Comparison of ENCODE assay signal across 8 cellular contexts in the genomic region with DNA sequence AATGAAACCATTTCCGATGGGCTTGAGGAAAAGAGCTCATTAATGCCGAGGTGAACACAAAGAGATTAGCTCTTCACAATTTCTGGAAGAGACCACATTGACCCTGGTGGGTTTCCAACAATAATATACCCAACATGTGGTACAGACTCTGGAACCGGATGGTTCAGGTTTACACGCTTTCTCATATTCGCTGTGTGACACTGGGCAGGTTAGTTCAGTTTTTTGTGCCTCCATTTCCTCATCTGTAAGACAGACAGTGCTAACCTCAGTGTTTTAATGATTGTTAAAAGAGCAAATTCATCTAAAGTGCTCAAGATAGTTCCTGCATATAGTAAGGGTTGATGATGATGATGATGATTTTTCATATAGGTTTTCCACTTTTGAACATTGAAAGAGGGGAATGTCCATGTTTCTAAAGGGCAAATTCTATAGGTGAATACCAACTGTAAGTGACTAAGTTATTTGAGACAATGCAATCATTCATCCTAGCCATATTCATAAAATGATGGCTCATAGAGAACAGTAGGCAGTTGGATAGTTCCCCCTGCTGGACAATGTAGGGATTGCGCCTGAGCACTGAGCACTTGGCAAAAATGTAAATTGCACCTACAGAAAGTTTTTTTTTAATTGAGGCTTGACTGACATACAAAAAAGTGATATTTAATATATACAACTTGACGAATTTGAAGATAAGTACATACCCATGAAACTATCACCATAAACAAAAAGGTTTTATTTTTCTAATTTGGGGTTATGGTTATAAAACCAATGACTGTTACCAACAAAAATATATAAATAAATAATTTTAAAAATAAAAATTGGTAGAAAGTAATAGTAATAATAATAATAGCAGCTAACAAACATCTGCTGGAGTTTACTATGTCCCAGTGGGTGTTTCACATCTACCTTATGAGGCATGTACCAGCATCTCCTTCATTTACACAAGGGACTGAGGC. TPM values are rescaled to one million over a fixed set of nuclear protein-coding genes. Genes with fewer than 3 reads are reported as not detected.
A peak's percentile ranks its signal among the peaks of the same experiment; 100 is the strongest.
DNase-seq lines count a peak whose midpoint lies in the region; ATAC-seq and TF ChIP-seq lines count a peak whose summit lies in the region.

No MANE protein-coding gene starts in this region.

- H3K9me3 ChIP-seq in MM.1S (replicated peaks; ENCODE audit: insufficient read depth, low read length) = no peaks in the 10 kb centered on the region
- H3K9me3 ChIP-seq in SK-N-MC (ENCODE audit: low read depth, low read length) = no peaks in the 10 kb centered on the region
- no peaks in the 10 kb centered on the region for H3K9me3 ChIP-seq in gastroesophageal sphincter
- H3K9me3 ChIP-seq in prostate gland = no peaks in the 10 kb centered on the region

- no peaks in the 10 kb centered on the region for H3K9me2 ChIP-seq in MM.1S (replicated peaks; ENCODE audit: insufficient read depth, low read length)

- intact Hi-C loops in prostate gland (cut with DNase I) = loop anchor here (1.0 to 10.0 kb wide), 3 partner anchors 108 to 402 kb away; partner anchors contain the start of gene TNFAIP3

- TF ChIP-seq POLR2A in gastroesophageal sphincter (IDR thresholded peaks at IDR 0.05) = no peak
- no peak for TF ChIP-seq POLR2A in prostate gland (IDR thresholded peaks at IDR 0.05)

- no peaks in the 10 kb centered on the region for H4K20me1 ChIP-seq in MM.1S (ENCODE audit: insufficient read depth, low read length)

- peak; percentile 20 for DNase-seq in AG09309 (ENCODE audit: low read depth)
- DNase-seq in MM.1S = peak; percentile 73
- DNase-seq in SK-N-MC (ENCODE audit: low read depth, low spot score) = peak; percentile 58
- peak; percentile 84 for DNase-seq in activated naive CD4-positive, alpha-beta T cell treated with Interleukin-2 at 50 U/mL for 16 hours
- peak; percentile 73 for DNase-seq in prostate gland (ENCODE audit: low spot score)

- no peak overlapping the region for H3K9ac ChIP-seq in MM.1S (ENCODE audit: low read length)
- H3K9ac ChIP-seq in SK-N-MC (ENCODE audit: insufficient read length) = no peak overlapping the region

- no peak overlapping the region for H2AFZ ChIP-seq in MM.1S (ENCODE audit: low read length)

- H3K4me3 ChIP-seq in AG09309 (ENCODE audit: control insufficient read depth, low read depth, low read length) (no peak overlapping the region), MM.1S (ENCODE audit: low read length) (no peak overlapping the region), SK-N-MC (no peak overlapping the region), gastroesophageal sphincter (no peak overlapping the region), prostate gland (no peak overlapping the region)

- H3K4me2 ChIP-seq in MM.1S (ENCODE audit: low read depth, low read length) = peak overlapping the region; percentile 97; the same call in 1 of the 2 replicates

- H3K4me1 ChIP-seq in MM.1S (ENCODE audit: low read length) = peaks cover 28% of the 10 kb centered on the region
- H3K4me1 ChIP-seq in gastroesophageal sphincter = peaks cover 0 to 36% (median 7%) of the 10 kb centered on the region in 3 donors
- H3K4me1 ChIP-seq in prostate gland (replicated peaks) = no peaks in the 10 kb centered on the region

- TF ChIP-seq CTCF in AG09309 (IDR thresholded peaks at IDR 0.05; ENCODE audit: control insufficient read depth, insufficient read depth, low read depth, low read length, missing control alignments) (peak; percentile 93), MM.1S (IDR thresholded peaks at IDR 0.05; ENCODE audit: low read length) (peak; percentile 96), gastroesophageal sphincter (IDR thresholded peaks at IDR 0.05) (peak; percentile 94 to 98 (median 96)), prostate gland (IDR thresholded peaks at IDR 0.05) (peak; percentile 95 to 98 (median 97))

- no peaks in the 10 kb centered on the region for H3K27me3 ChIP-seq in MM.1S (replicated peaks; ENCODE audit: insufficient read depth, low read length)
- H3K27me3 ChIP-seq in gastroesophageal sphincter = peaks cover under 1% of the 10 kb centered on the region
- H3K27me3 ChIP-seq in prostate gland (replicated peaks; ENCODE audit: insufficient read depth) = no peaks in the 10 kb centered on the region

- H3K27ac ChIP-seq in MM.1S (ENCODE audit: low read length) = peak overlapping the region; percentile 25; the same call in 1 of the 2 replicates
- no peak overlapping the region for H3K27ac ChIP-seq in SK-N-MC
- peak overlapping the region in 2 of 4 donors; percentile 66 to 89 for H3K27ac ChIP-seq in gastroesophageal sphincter
- peak overlapping the region; percentile 34 to 99 for H3K27ac ChIP-seq in prostate gland

- no peak for TF ChIP-seq EP300 in gastroesophageal sphincter (IDR thresholded peaks at IDR 0.05)

- peaks cover 26% of the 10 kb centered on the region for H3F3A ChIP-seq in MM.1S (ENCODE audit: insufficient read depth, low read length)

- WGBS in gastroesophageal sphincter (ENCODE audit: low coverage in 1 of 2), 2 donors = 28 to 29% methylated on average over 7 of the region's 7 CpGs
- 18% methylated on average over 7 of the region's 7 CpGs for WGBS in prostate gland

- peaks cover 28% of the 10 kb centered on the region for H3K79me2 ChIP-seq in MM.1S (ENCODE audit: low read length)

- ATAC-seq in GM18907 (IDR thresholded peaks at IDR 0.05; ENCODE audit: unreplicated experiment) = peak; percentile 63
- ATAC-seq in gastroesophageal sphincter = no peak
- ATAC-seq in GM21723 (IDR thresholded peaks at IDR 0.05; ENCODE audit: unreplicated experiment) = no peak

- H3K36me3 ChIP-seq in MM.1S (replicated peaks; ENCODE audit: insufficient read depth, low read length) (no peaks in the 10 kb centered on the region), SK-N-MC (ENCODE audit: insufficient read depth, low read length) (no peaks in the 10 kb centered on the region), gastroesophageal sphincter (no peaks in the 10 kb centered on the region), prostate gland (no peaks in the 10 kb centered on the region)

RNA-seq across cellular contexts. Expression of gene PERP, which starts 2.1 kb away (rescaled TPM):
- total RNA-seq in gastroesophageal sphincter = 100 to 1,000 TPM in 1 of 4 donors, 10 to 100 TPM in 3; 20.7 to 155 (median 60.6) TPM
- total RNA-seq in prostate gland = 100 to 1,000 TPM in 1 of 2 donors, 10 to 100 TPM in 1; 64.4 to 149 TPM

RNA-seq across cellular contexts. Expression of gene ARFGEF3, which starts 52.4 kb away (rescaled TPM):
- total RNA-seq in gastroesophageal sphincter (1 to 10 TPM in 3 of 4 donors, under 1 TPM in 1; 0.47 to 4.2 (median 1.8) TPM), prostate gland (10 to 100 TPM; 41.0 to 80.1 TPM)

Comparison
In these comparisons a context has a peak if more than half of its experiments do, and no peak if none do; other contexts are left out.
1. DNase-seq: peak in every context shown above with its lines; median percentile 84 in activated naive CD4-positive, alpha-beta T cell treated with Interleukin-2 at 50 U/mL for 16 hours; 73 in MM.1S; 73 in prostate gland; 58 in SK-N-MC; 20 in AG09309.
2. RNA of gene ARFGEF3, which starts 52.4 kb away (total RNA-seq): 41.0 to 80.1 TPM in prostate gland; 0.47 to 4.2 TPM in gastroesophageal sphincter; every median in the first group is over 4 times any median in the second.
3. Peak in every context shown above with its lines, with median percentiles within 50 percentile points of each other: CTCF ChIP-seq.